ENCODE assay signal across 1 cellular context in genomic region chr6:4703367-4703766, GRCh38.
TF ChIP-seq lines count a peak whose summit lies in the region.

No MANE protein-coding gene starts in this region.

TF ChIP-seq in IMR-90, 13 proteins besides CTCF, POLR2A, EP300 and RAD21 (continued from another document):
- no peak for TF ChIP-seq MAFK (IDR thresholded peaks at IDR 0.05; ENCODE audit: low read depth, low read length)
- TF ChIP-seq MAZ (IDR thresholded peaks at IDR 0.05; ENCODE audit: borderline replicate concordance, low read depth, low read length) = no peak
